ENCODE assay signal across 12 cellular contexts in genomic region chr7:55348502-55348901, GRCh38.
DNase-seq lines count a peak whose midpoint lies in the region; ATAC-seq and TF ChIP-seq lines count a peak whose summit lies in the region.
"Had no signal": no experiment of that assay in that cellular context is flagged by ENCODE, and none has a peak within 500 bp of the region (broad histone marks: within the 10 kb centered on the region; RNA-seq: fewer than 3 reads in every experiment).

No MANE protein-coding gene starts in this region.

- H3K9me3 ChIP-seq in parathyroid adenoma (ENCODE audit: control insufficient read depth, low read length): no peaks in the 10 kb centered on the region

- H3K36me3 ChIP-seq in parathyroid adenoma (ENCODE audit: control insufficient read depth, insufficient read depth, low read length): no peaks in the 10 kb centered on the region

- DNase-seq in activated CD4-positive, CD25-positive, alpha-beta regulatory T cell (lab: John Stamatoyannopoulos, UW): no peak
- DNase-seq in NCI-H226: peak; percentile 45
- DNase-seq in cardiac fibroblast (ENCODE audit: low read depth in 2 of 2): peak; percentile 23 to 57
- DNase-seq in retina: no peak
- DNase-seq: 8988T, H9, immature natural killer cell had no signal

- H3K79me2 ChIP-seq in parathyroid adenoma: no peaks in the 10 kb centered on the region

- no peak overlapping the region for H3K9ac ChIP-seq in parathyroid adenoma

- H3K4me1 ChIP-seq in parathyroid adenoma: peaks cover 5% of the 10 kb centered on the region

- H3K4me3 ChIP-seq in cardiac fibroblast (replicated peaks in 1 of 2; ENCODE audit: low read depth in 2 of 2, low read length in 2 of 2) (no peak overlapping the region), parathyroid adenoma (ENCODE audit: low read depth, low read length) (no peak overlapping the region)

- peak; percentile 81 to 84 for ATAC-seq in activated CD4-positive, CD25-positive, alpha-beta regulatory T cell treated with anti-CD3 and anti-CD28 coated beads, Interleukin-2, amount 50 U/mL, for 24 hours
- no peak for ATAC-seq in HG03025 (IDR thresholded peaks at IDR 0.05; ENCODE audit: low FRiP score, unreplicated experiment)
- ATAC-seq in HG03342 (IDR thresholded peaks at IDR 0.05; ENCODE audit: unreplicated experiment): no peak
- ATAC-seq: WTC11 had no signal

- TF ChIP-seq CTCF in cardiac fibroblast (IDR thresholded peaks at IDR 0.05; ENCODE audit: low read depth, low read length) (no peak), parathyroid adenoma (IDR thresholded peaks at IDR 0.05) (no peak)

- no peak overlapping the region for H3K4me2 ChIP-seq in parathyroid adenoma (ENCODE audit: low read length)

- peak overlapping the region; percentile 45 for H3K27ac ChIP-seq in parathyroid adenoma

- peak overlapping the region; percentile 55 for H2AFZ ChIP-seq in parathyroid adenoma

- no peaks in the 10 kb centered on the region for H3K27me3 ChIP-seq in parathyroid adenoma (ENCODE audit: control insufficient read depth, insufficient read depth, low read length)

Comparison
In these comparisons a context has a peak if more than half of its experiments do, and no peak if none do; other contexts are left out.
1. ATAC-seq: peak in activated CD4-positive, CD25-positive, alpha-beta regulatory T cell treated with anti-CD3 and anti-CD28 coated beads, Interleukin-2, amount 50 U/mL, for 24 hours (2 of 2); none in HG03025 (single experiment) and HG03342 (single experiment).
2. DNase-seq: peak in NCI-H226 (single experiment) and cardiac fibroblast (2 of 2); none in activated CD4-positive, CD25-positive, alpha-beta regulatory T cell (0 of 4) and retina (single experiment).